8 cellular contexts compared by ENCODE assay signal in the genomic region with DNA sequence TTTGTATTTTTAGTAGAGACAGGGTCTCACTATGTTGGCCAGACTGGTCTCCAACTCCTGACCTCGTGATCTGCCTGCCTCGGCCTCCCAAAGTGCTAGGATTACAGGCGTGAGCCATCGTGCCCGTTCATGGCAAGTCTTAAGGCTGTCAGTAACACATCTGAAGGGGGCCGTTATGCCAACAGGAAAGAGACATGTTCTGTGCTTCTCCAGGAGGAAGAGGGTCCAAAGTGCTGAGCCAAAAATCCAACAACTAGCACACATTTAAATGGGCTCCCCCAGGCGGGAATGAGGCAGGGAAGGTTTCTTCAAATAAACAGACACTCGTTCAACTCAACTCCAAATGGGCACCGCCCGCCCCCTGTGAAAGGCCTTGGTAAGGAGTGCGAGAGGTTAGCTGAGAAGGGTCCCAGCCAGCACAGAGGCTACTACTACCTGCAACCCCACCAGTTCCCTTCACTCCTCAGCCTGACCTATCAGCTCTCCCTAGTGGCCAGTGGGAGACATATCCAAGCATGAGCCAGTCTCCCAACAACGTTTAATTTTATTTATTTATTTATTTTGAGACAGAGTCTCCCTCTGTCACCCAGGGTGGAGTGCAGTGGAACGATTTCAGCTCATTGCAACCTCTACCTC.
DNase-seq lines count a peak whose midpoint lies in the region; ATAC-seq, FAIRE-seq and TF ChIP-seq lines count a peak whose summit lies in the region.

No MANE protein-coding gene starts in this region.

- intact Hi-C loops in OCI-LY7 (cut with micrococcal nuclease; ENCODE audit: unreplicated experiment) (no loop called here), endothelial cell of umbilical vein (cut with micrococcal nuclease) (loop anchor here (1.0 to 5.0 kb wide), 5 partner anchors 45 to 373 kb away; no protein-coding TSS in a partner anchor)

- H4K20me1 ChIP-seq in OCI-LY7 (ENCODE audit: insufficient read depth, low read length), result no peaks in the 10 kb centered on the region
- H4K20me1 ChIP-seq in endothelial cell of umbilical vein (replicated peaks; ENCODE audit: control insufficient read depth, extremely low read depth, insufficient read depth, low read length), result no peaks in the 10 kb centered on the region

- TF ChIP-seq POLR2A in A549 (IDR thresholded peaks at IDR 0.05; ENCODE audit: low read length), result no peak
- TF ChIP-seq POLR2A in endothelial cell of umbilical vein (IDR thresholded peaks at IDR 0.05; ENCODE audit: low read depth, low read length), result no peak

- peak; percentile 70 to 90; a peak in 4 of 6 replicates for ATAC-seq in A549
- no peak for ATAC-seq in HG02588 (IDR thresholded peaks at IDR 0.05; ENCODE audit: unreplicated experiment)
- no peak for ATAC-seq in GM19397 (IDR thresholded peaks at IDR 0.05; ENCODE audit: unreplicated experiment)

- no peaks in the 10 kb centered on the region for H3K9me2 ChIP-seq in OCI-LY7 (ENCODE audit: insufficient read depth, low read length)

- dilution Hi-C loops in endothelial cell of umbilical vein (cut with MboI; ENCODE audit: extremely low pct_ligation_motif_present, low sequenced_read_pairs), result loop anchor here (25.0 kb wide), 1 partner anchor 145 kb away; no protein-coding TSS in a partner anchor

- H3K79me2 ChIP-seq in OCI-LY7 (ENCODE audit: insufficient read depth, low read depth, low read length) (no peaks in the 10 kb centered on the region), endothelial cell of umbilical vein (ENCODE audit: control insufficient read depth, insufficient read depth, low read length) (no peaks in the 10 kb centered on the region)

- peak; percentile 45 for TF ChIP-seq CTCF in A549 (IDR thresholded peaks at IDR 0.05)
- TF ChIP-seq CTCF in GM12874 (IDR thresholded peaks at IDR 0.05; ENCODE audit: insufficient read depth, low read depth, low read length), result peak; percentile 31; the same call in 1 of the 2 replicates
- TF ChIP-seq CTCF in OCI-LY7 (conservative IDR thresholded peaks at IDR 0.05; ENCODE audit: low read length), result peak; percentile 74
- peak; percentile 42 to 66 for TF ChIP-seq CTCF in endothelial cell of umbilical vein (IDR thresholded peaks at IDR 0.05; ENCODE audit: extremely low read depth in 1 of 2, insufficient read depth in 1 of 2, low read depth in 1 of 2, low read length in 2 of 2)

- no peak overlapping the region for H3K4me2 ChIP-seq in A549
- no peak overlapping the region for H3K4me2 ChIP-seq in OCI-LY7 (ENCODE audit: low read length)
- H3K4me2 ChIP-seq in endothelial cell of umbilical vein (ENCODE audit: insufficient read depth, low read length), result no peak overlapping the region

- POLR2A ChIA-PET in A549 (lab: Yijun Ruan, JAX), result no interaction called here
- POLR2A ChIA-PET in OCI-LY7 (lab: Charles Lee), result interaction anchor here (0.6 kb wide), 1 partner anchor 204 kb away, joined by 3 read pairs; no protein-coding TSS in a partner anchor
- POLR2A ChIA-PET in endothelial cell of umbilical vein (lab: Charles Lee), result no interaction called here

- H3K9me1 ChIP-seq in endothelial cell of umbilical vein (replicated peaks; ENCODE audit: control insufficient read depth, extremely low read depth, insufficient read depth, low read length), result no peaks in the 10 kb centered on the region

- H3K36me3 ChIP-seq in OCI-LY7 (ENCODE audit: insufficient read depth, low read length) (no peaks in the 10 kb centered on the region), endothelial cell of umbilical vein (ENCODE audit: control insufficient read depth in 2 of 2, extremely low read depth in 1 of 2, insufficient read depth in 2 of 2, low read length in 2 of 2) (no peaks in the 10 kb centered on the region)

- peaks cover 14% of the 10 kb centered on the region for H3K4me1 ChIP-seq in A549
- H3K4me1 ChIP-seq in OCI-LY7 (ENCODE audit: insufficient read depth, low read length, poor library complexity, severe bottlenecking), result no peaks in the 10 kb centered on the region
- H3K4me1 ChIP-seq in endothelial cell of umbilical vein (ENCODE audit: control insufficient read depth, extremely low read depth, insufficient read depth, low read length), result peaks cover 24% of the 10 kb centered on the region

- no peaks in the 10 kb centered on the region for H3K27me3 ChIP-seq in endothelial cell of umbilical vein (ENCODE audit: control insufficient read depth in 2 of 2, insufficient read depth in 2 of 2, low read length in 2 of 2)

- peak; percentile 77 to 83 for TF ChIP-seq RAD21 in A549 (conservative IDR thresholded peaks at IDR 0.05 in 1 of 2, IDR thresholded peaks at IDR 0.05 in 1 of 2)

- DNase-seq in A549 (ENCODE audit: low read depth in 1 of 2, low spot score in 1 of 2) (peak in 1 of 2 experiments; percentile 60), OCI-LY7 (ENCODE audit: low spot score) (peak; percentile 69), endothelial cell of umbilical vein (ENCODE audit: low read depth, low spot score) (peak; percentile 67), midbrain (lab: John Stamatoyannopoulos, UW) (peak; percentile 25), HK-2 (ENCODE audit: unreplicated experiment) (no peak)

- CTCF ChIA-PET in A549 (lab: Yijun Ruan, JAX), result interaction anchor here (0.6 to 18.9 kb wide), 13 partner anchors 14 to 411 kb away, joined by 3 to 371 read pairs (median 3); no protein-coding TSS in a partner anchor
- CTCF ChIA-PET in OCI-LY7 (lab: Charles Lee; ENCODE audit: unreplicated experiment), result interaction anchor here (1.3 kb wide), 1 partner anchor 142 kb away, joined by 3 read pairs; no protein-coding TSS in a partner anchor
- CTCF ChIA-PET in endothelial cell of umbilical vein (lab: Charles Lee), result interaction anchor here (0.6 to 3.4 kb wide), 14 partner anchors 8 to 371 kb away, joined by 3 to 23 read pairs (median 3); no protein-coding TSS in a partner anchor

- H3K9me3 ChIP-seq in A549, result no peaks in the 10 kb centered on the region
- H3K9me3 ChIP-seq in OCI-LY7 (ENCODE audit: low read length), result no peaks in the 10 kb centered on the region
- H3K9me3 ChIP-seq in endothelial cell of umbilical vein (replicated peaks; ENCODE audit: control insufficient read depth, insufficient read depth, low read length), result no peaks in the 10 kb centered on the region

- WGBS in A549 (ENCODE audit: missing lambda C conversion rate), result 71% methylated on average over 13 of the region's 13 CpGs

- no peak for TF ChIP-seq EP300 in A549 (IDR thresholded peaks at IDR 0.05)

- H3K27ac ChIP-seq in A549 (no peak overlapping the region), OCI-LY7 (ENCODE audit: low read depth, low read length, poor library complexity, severe bottlenecking) (no peak overlapping the region), endothelial cell of umbilical vein (ENCODE audit: insufficient read depth, low read depth, low read length) (no peak overlapping the region)

- H2AFZ ChIP-seq in OCI-LY7 (ENCODE audit: low read length) (no peak overlapping the region), endothelial cell of umbilical vein (ENCODE audit: low read depth, low read length) (no peak overlapping the region)

- H3K9ac ChIP-seq in endothelial cell of umbilical vein (replicated peaks; ENCODE audit: extremely low read depth, insufficient read depth, low read length), result no peak overlapping the region

- H3K4me3 ChIP-seq in A549 (no peak overlapping the region), OCI-LY7 (ENCODE audit: low read depth, low read length, poor library complexity, severe bottlenecking) (no peak overlapping the region), endothelial cell of umbilical vein (replicated peaks in 1 of 3; ENCODE audit: insufficient read depth in 1 of 3, low read depth in 1 of 3, low read length in 3 of 3) (no peak overlapping the region)

- FAIRE-seq in A549 (lab: Jason Lieb, UNC) (no peak), endothelial cell of umbilical vein (lab: Jason Lieb, UNC) (peak; percentile 80)

- no TSS peak for BruUV-seq in OCI-LY7 (replicated peaks; lab: Mats Ljungman, UMichigan)
- no TSS peak for BruUV-seq in endothelial cell of umbilical vein (replicated peaks; lab: Mats Ljungman, UMichigan)

TF ChIP-seq in A549, 52 proteins besides CTCF, POLR2A, EP300 and RAD21:
- TF ChIP-seq HDAC2 (IDR thresholded peaks at IDR 0.05) (no peak), SMC3 (IDR thresholded peaks at IDR 0.05) (peak; percentile 75)

TF ChIP-seq in endothelial cell of umbilical vein, 7 proteins besides CTCF, POLR2A, EP300 and RAD21:
- no peak for TF ChIP-seq FOS (IDR thresholded peaks at IDR 0.05; ENCODE audit: borderline replicate concordance, insufficient read depth, low read length)
- no peak for TF ChIP-seq EZH2 (IDR thresholded peaks at IDR 0.05; ENCODE audit: borderline replicate concordance, low read depth, low read length, severe bottlenecking)
- TF ChIP-seq POLR2AphosphoS5 (IDR thresholded peaks at IDR 0.05; ENCODE audit: insufficient read depth, low read depth, low read length), result no peak
- no peak for TF ChIP-seq JUN (IDR thresholded peaks at IDR 0.05; ENCODE audit: borderline replicate concordance, insufficient read depth, insufficient read length, low read depth)
- TF ChIP-seq, protein P1, sequence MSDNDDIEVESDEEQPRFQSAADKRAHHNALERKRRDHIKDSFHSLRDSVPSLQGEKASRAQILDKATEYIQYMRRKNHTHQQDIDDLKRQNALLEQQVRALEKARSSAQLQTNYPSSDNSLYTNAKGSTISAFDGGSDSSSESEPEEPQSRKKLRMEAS (IDR thresholded peaks at IDR 0.05; ENCODE audit: insufficient read depth, insufficient read length), result no peak
- TF ChIP-seq MYC (IDR thresholded peaks at IDR 0.05; ENCODE audit: low read depth, low read length), result no peak
- TF ChIP-seq GATA2 (IDR thresholded peaks at IDR 0.05; ENCODE audit: insufficient read depth, insufficient read length, low read depth, low read length), result no peak

Comparison
In these comparisons a context has a peak if more than half of its experiments do, and no peak if none do; other contexts are left out.
1. ATAC-seq: peak in A549 (2 of 2); none in HG02588 (single experiment) and GM19397 (single experiment).
2. Peak in every context shown above with its lines, with median percentiles within 50 percentile points of each other: CTCF ChIP-seq.